15 cellular contexts compared by ENCODE assay signal in the genomic region with DNA sequence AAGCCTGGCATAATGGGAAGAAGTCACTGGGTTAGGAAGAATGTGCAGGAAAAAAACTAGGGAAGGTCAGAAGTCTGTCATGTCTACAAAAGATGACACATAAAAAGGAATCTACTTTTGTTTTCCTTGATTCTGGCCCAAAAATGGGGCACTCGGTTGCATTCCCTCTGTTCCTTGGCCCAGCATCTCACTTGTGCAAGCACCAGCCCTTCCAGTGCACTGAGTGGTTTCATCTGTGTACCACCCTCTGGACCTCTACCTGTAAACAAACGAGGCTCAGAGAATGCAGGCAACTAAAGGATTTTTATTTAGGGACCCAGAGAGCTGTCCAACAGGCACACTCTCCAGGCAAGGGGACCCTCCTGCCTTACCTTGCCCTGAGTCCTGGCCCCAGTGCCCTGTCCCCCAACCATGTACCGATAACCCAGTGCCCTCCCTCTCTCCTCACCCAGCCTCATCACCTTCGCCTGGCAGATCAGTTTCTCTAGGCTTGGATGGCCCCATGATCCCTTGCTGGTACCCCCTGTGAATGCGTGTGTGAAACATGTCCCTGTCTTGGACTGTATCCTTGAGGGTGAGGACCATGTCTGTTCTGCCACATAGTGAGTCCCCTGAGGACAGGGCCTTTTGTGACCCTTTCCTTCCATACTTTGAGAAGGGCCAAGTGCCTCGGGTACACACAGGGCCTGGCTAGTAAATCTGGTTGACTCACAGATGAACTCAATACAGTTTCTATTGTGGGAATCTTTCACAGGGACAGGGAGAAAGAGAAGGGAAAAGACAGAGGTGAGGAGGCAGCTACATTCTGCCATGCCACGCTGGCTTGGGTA. TPM values are rescaled to one million over a fixed set of nuclear protein-coding genes. Genes with fewer than 3 reads are reported as not detected.
A peak's percentile ranks its signal among the peaks of the same experiment; 100 is the strongest.
DNase-seq lines count a peak whose midpoint lies in the region; ATAC-seq, FAIRE-seq and TF ChIP-seq lines count a peak whose summit lies in the region.
"Had no signal": no experiment of that assay in that cellular context is flagged by ENCODE, and none has a peak within 500 bp of the region (broad histone marks: within the 10 kb centered on the region; RNA-seq: fewer than 3 reads in every experiment).

No MANE protein-coding gene starts in this region.

- POLR2A ChIA-PET in activated CD4-positive, alpha-beta memory T cell treated with anti-CD3 and anti-CD28 coated beads, Interleukin-2, amount 10 ng/mL, durations not matched to agents 7 days and 5 days (lab: Charles Lee) = no interaction called here

- no peak overlapping the region for H3K4me3 Mint-ChIP-seq in natural killer cell treated with Interleukin-12 subunit alpha and Interleukin-12 subunit beta and Interleukin-15 and Interleukin-18, amount 100 ng/mL, for 72 hours
- no peak overlapping the region for H3K4me3 Mint-ChIP-seq in activated CD4-positive, alpha-beta memory T cell treated with anti-CD3 and anti-CD28 coated beads, Interleukin-2, amount 10 ng/mL, durations not matched to agents 7 days and 5 days
- H3K4me3 Mint-ChIP-seq: activated naive CD4-positive, alpha-beta T cell treated with anti-CD3 and anti-CD28 coated beads for 36 hours had no signal

- peaks cover 0 to 7% of the 10 kb centered on the region in 2 donors for H3K4me1 Mint-ChIP-seq in natural killer cell treated with Interleukin-12 subunit alpha and Interleukin-12 subunit beta and Interleukin-15 and Interleukin-18, amount 100 ng/mL, for 72 hours (ENCODE audit: low read depth in 2 of 2)
- H3K4me1 Mint-ChIP-seq in activated CD4-positive, alpha-beta memory T cell treated with anti-CD3 and anti-CD28 coated beads, Interleukin-2, amount 10 ng/mL, durations not matched to agents 7 days and 5 days = no peaks in the 10 kb centered on the region

- peak; percentile 86 for FAIRE-seq in bronchial epithelial cell (lab: Jason Lieb, UNC)
- no peak for FAIRE-seq in D721Med (lab: Jason Lieb, UNC)
- FAIRE-seq: GM12878, small intestine had no signal

- no peak overlapping the region for H3K4me3 ChIP-seq in bronchial epithelial cell (ENCODE audit: low read depth, low read length)
- H3K4me3 ChIP-seq: GM12878, testis had no signal

- H3K27me3 ChIP-seq in bronchial epithelial cell (ENCODE audit: control insufficient read depth, insufficient read depth, low read length) = no peaks in the 10 kb centered on the region
- H3K27me3 ChIP-seq: neutrophil, testis had no signal

- no peak for TF ChIP-seq CTCF in AG09319 (IDR thresholded peaks at IDR 0.05; ENCODE audit: low read depth, low read length)
- TF ChIP-seq CTCF in bronchial epithelial cell (IDR thresholded peaks at IDR 0.05; ENCODE audit: insufficient read depth, low read length, severe bottlenecking) = no peak
- no peak for TF ChIP-seq CTCF in D721Med (IDR thresholded peaks at IDR 0.05; ENCODE audit: insufficient read depth, missing control alignments)

- DNase-seq in AG09319 (ENCODE audit: extremely low read depth, low read depth) (peak; percentile 32), HS-5 (ENCODE audit: low read depth) (peak; percentile 48), bronchial epithelial cell (ENCODE audit: low read depth) (no peak), left colon (no peak), D721Med (ENCODE audit: insufficient read length, low spot score) (no peak), iPS-NIHi7 (ENCODE audit: extremely low spot score) (no peak)
- no peak for DNase-seq in natural killer cell treated with Interleukin-12 subunit alpha and Interleukin-12 subunit beta and Interleukin-15 and Interleukin-18, amount 100 ng/mL, for 72 hours (ENCODE audit: low spot score)
- DNase-seq in activated CD4-positive, alpha-beta memory T cell treated with anti-CD3 and anti-CD28 coated beads, Interleukin-2, amount 10 ng/mL, durations not matched to agents 7 days and 5 days = no peak
- DNase-seq: activated naive CD4-positive, alpha-beta T cell treated with anti-CD3 and anti-CD28 coated beads for 36 hours; DMS79 treated with DMSO at 0.1 percent for 48 hours; NCI-H1092; small intestine; testis had no signal

- ATAC-seq in left colon = peak; percentile 15
- ATAC-seq in natural killer cell treated with Interleukin-12 subunit alpha and Interleukin-12 subunit beta and Interleukin-15 and Interleukin-18, amount 100 ng/mL, for 72 hours = no peak
- ATAC-seq: GM12878 had no signal

- CTCF ChIA-PET in activated CD4-positive, alpha-beta memory T cell treated with anti-CD3 and anti-CD28 coated beads, Interleukin-2, amount 10 ng/mL, durations not matched to agents 7 days and 5 days (lab: Charles Lee) = no interaction called here

- intact Hi-C loops in left colon (cut with DNase I, micrococcal nuclease) = no loop called here

- H3K36me3 ChIP-seq in bronchial epithelial cell (ENCODE audit: control insufficient read depth, insufficient read depth, low read length) = no peaks in the 10 kb centered on the region

- H3K36me3 Mint-ChIP-seq in natural killer cell treated with Interleukin-12 subunit alpha and Interleukin-12 subunit beta and Interleukin-15 and Interleukin-18, amount 100 ng/mL, for 72 hours = no peaks in the 10 kb centered on the region
- peaks cover 3% of the 10 kb centered on the region for H3K36me3 Mint-ChIP-seq in activated CD4-positive, alpha-beta memory T cell treated with anti-CD3 and anti-CD28 coated beads, Interleukin-2, amount 10 ng/mL, durations not matched to agents 7 days and 5 days (ENCODE audit: low read depth)

- no peaks in the 10 kb centered on the region for H3K27me3 Mint-ChIP-seq in natural killer cell treated with Interleukin-12 subunit alpha and Interleukin-12 subunit beta and Interleukin-15 and Interleukin-18, amount 100 ng/mL, for 72 hours
- H3K27me3 Mint-ChIP-seq in activated CD4-positive, alpha-beta memory T cell treated with anti-CD3 and anti-CD28 coated beads, Interleukin-2, amount 10 ng/mL, durations not matched to agents 7 days and 5 days = no peaks in the 10 kb centered on the region

- no peaks in the 10 kb centered on the region for H3K9me3 Mint-ChIP-seq in natural killer cell treated with Interleukin-12 subunit alpha and Interleukin-12 subunit beta and Interleukin-15 and Interleukin-18, amount 100 ng/mL, for 72 hours
- no peaks in the 10 kb centered on the region for H3K9me3 Mint-ChIP-seq in activated CD4-positive, alpha-beta memory T cell treated with anti-CD3 and anti-CD28 coated beads, Interleukin-2, amount 10 ng/mL, durations not matched to agents 7 days and 5 days
- H3K9me3 Mint-ChIP-seq: activated naive CD4-positive, alpha-beta T cell treated with anti-CD3 and anti-CD28 coated beads for 36 hours had no signal

- H3K27ac Mint-ChIP-seq in natural killer cell treated with Interleukin-12 subunit alpha and Interleukin-12 subunit beta and Interleukin-15 and Interleukin-18, amount 100 ng/mL, for 72 hours = no peak overlapping the region
- no peak overlapping the region for H3K27ac Mint-ChIP-seq in activated CD4-positive, alpha-beta memory T cell treated with anti-CD3 and anti-CD28 coated beads, Interleukin-2, amount 10 ng/mL, durations not matched to agents 7 days and 5 days
- H3K27ac Mint-ChIP-seq: activated naive CD4-positive, alpha-beta T cell treated with anti-CD3 and anti-CD28 coated beads for 36 hours had no signal

RNA-seq across cellular contexts. Expression of a gene that starts 13.3 kb away (rescaled TPM):
- total RNA-seq in bronchial epithelial cell = not detected in 2 replicates
- 1 to 10 TPM in 1 of 2 donors, under 1 TPM in 1; 0.70 to 3.6 TPM for total RNA-seq in left colon
- total RNA-seq in natural killer cell treated with Interleukin-12 subunit alpha and Interleukin-12 subunit beta and Interleukin-15 and Interleukin-18, amount 100 ng/mL, for 72 hours = not detected
- total RNA-seq in activated CD4-positive, alpha-beta memory T cell treated with anti-CD3 and anti-CD28 coated beads, Interleukin-2, amount 10 ng/mL, durations not matched to agents 7 days and 5 days = not detected

Comparison
In these comparisons a context has a peak if more than half of its experiments do, and no peak if none do; other contexts are left out.
1. DNase-seq: peak in AG09319 (single experiment) and HS-5 (single experiment); none in bronchial epithelial cell (single experiment), left colon (0 of 2), D721Med (single experiment), natural killer cell treated with Interleukin-12 subunit alpha and Interleukin-12 subunit beta and Interleukin-15 and Interleukin-18, amount 100 ng/mL, for 72 hours (single experiment), activated CD4-positive, alpha-beta memory T cell treated with anti-CD3 and anti-CD28 coated beads, Interleukin-2, amount 10 ng/mL, durations not matched to agents 7 days and 5 days (single experiment) and iPS-NIHi7 (single experiment).